1 cellular context compared by ENCODE assay signal in the genomic region with DNA sequence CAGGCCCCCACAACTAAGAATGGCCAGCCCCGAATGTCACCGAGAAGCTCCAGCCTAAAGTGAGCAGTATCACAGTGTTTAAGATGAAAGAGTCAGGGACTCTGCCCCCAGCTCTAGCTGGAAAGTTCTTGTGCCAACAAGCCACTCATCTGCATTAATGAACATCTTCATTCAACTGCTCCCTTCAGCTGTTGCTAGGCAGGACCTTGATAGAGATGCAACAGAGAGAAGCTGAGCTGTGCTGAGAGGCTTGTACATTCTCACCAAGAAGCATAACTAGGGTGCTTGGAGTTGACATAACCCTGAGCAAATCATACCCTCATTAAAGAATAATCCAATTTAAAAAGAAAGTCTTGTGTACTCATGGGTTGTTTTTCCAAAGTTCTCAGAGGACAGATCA.
TF ChIP-seq lines count a peak whose summit lies in the region.

No MANE protein-coding gene starts in this region.

TF ChIP-seq in SK-N-SH, 30 proteins besides CTCF, POLR2A, EP300 and RAD21 (continued from another document):
- TF ChIP-seq, protein P1, sequence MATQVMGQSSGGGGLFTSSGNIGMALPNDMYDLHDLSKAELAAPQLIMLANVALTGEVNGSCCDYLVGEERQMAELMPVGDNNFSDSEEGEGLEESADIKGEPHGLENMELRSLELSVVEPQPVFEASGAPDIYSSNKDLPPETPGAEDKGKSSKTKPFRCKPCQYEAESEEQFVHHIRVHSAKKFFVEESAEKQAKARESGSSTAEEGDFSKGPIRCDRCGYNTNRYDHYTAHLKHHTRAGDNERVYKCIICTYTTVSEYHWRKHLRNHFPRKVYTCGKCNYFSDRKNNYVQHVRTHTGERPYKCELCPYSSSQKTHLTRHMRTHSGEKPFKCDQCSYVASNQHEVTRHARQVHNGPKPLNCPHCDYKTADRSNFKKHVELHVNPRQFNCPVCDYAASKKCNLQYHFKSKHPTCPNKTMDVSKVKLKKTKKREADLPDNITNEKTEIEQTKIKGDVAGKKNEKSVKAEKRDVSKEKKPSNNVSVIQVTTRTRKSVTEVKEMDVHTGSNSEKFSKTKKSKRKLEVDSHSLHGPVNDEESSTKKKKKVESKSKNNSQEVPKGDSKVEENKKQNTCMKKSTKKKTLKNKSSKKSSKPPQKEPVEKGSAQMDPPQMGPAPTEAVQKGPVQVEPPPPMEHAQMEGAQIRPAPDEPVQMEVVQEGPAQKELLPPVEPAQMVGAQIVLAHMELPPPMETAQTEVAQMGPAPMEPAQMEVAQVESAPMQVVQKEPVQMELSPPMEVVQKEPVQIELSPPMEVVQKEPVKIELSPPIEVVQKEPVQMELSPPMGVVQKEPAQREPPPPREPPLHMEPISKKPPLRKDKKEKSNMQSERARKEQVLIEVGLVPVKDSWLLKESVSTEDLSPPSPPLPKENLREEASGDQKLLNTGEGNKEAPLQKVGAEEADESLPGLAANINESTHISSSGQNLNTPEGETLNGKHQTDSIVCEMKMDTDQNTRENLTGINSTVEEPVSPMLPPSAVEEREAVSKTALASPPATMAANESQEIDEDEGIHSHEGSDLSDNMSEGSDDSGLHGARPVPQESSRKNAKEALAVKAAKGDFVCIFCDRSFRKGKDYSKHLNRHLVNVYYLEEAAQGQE (IDR thresholded peaks at IDR 0.05; ENCODE audit: low read depth, low read length), result no peak
- TF ChIP-seq, protein P2, sequence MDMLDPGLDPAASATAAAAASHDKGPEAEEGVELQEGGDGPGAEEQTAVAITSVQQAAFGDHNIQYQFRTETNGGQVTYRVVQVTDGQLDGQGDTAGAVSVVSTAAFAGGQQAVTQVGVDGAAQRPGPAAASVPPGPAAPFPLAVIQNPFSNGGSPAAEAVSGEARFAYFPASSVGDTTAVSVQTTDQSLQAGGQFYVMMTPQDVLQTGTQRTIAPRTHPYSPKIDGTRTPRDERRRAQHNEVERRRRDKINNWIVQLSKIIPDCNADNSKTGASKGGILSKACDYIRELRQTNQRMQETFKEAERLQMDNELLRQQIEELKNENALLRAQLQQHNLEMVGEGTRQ (IDR thresholded peaks at IDR 0.05; ENCODE audit: borderline replicate concordance, low read depth, low read length), result no peak
- no peak for TF ChIP-seq RXRA (IDR thresholded peaks at IDR 0.05; ENCODE audit: borderline replicate concordance, low read depth)
- TF ChIP-seq USF1 (IDR thresholded peaks at IDR 0.05; ENCODE audit: borderline replicate concordance, low read depth), result no peak
